1 cellular context compared by ENCODE assay signal in genomic region chr14:69880051-69880487, GRCh38.
TF ChIP-seq lines count a peak whose summit lies in the region.

No MANE protein-coding gene starts in this region.

TF ChIP-seq in GM23338, 12 proteins besides CTCF, POLR2A, EP300 and RAD21 (continued from another document):
- TF ChIP-seq REST (IDR thresholded peaks at IDR 0.05; ENCODE audit: unreplicated experiment) (no peak), CREB1 (CRISPR knock-in tag; IDR thresholded peaks at IDR 0.05; ENCODE audit: low read depth) (no peak), ZNF331 (CRISPR knock-in tag; IDR thresholded peaks at IDR 0.05; ENCODE audit: low read depth) (no peak), NANOG (IDR thresholded peaks at IDR 0.05; ENCODE audit: borderline replicate concordance) (no peak), JUNB (IDR thresholded peaks at IDR 0.05; ENCODE audit: unreplicated experiment) (no peak), EZH2 (IDR thresholded peaks at IDR 0.05; ENCODE audit: low read depth, unreplicated experiment) (no peak), POLR2AphosphoS5 (IDR thresholded peaks at IDR 0.05; ENCODE audit: low read depth) (no peak), STAT1 (IDR thresholded peaks at IDR 0.05; ENCODE audit: unreplicated experiment) (no peak)
